8 cellular contexts compared by ENCODE assay signal in the genomic region with DNA sequence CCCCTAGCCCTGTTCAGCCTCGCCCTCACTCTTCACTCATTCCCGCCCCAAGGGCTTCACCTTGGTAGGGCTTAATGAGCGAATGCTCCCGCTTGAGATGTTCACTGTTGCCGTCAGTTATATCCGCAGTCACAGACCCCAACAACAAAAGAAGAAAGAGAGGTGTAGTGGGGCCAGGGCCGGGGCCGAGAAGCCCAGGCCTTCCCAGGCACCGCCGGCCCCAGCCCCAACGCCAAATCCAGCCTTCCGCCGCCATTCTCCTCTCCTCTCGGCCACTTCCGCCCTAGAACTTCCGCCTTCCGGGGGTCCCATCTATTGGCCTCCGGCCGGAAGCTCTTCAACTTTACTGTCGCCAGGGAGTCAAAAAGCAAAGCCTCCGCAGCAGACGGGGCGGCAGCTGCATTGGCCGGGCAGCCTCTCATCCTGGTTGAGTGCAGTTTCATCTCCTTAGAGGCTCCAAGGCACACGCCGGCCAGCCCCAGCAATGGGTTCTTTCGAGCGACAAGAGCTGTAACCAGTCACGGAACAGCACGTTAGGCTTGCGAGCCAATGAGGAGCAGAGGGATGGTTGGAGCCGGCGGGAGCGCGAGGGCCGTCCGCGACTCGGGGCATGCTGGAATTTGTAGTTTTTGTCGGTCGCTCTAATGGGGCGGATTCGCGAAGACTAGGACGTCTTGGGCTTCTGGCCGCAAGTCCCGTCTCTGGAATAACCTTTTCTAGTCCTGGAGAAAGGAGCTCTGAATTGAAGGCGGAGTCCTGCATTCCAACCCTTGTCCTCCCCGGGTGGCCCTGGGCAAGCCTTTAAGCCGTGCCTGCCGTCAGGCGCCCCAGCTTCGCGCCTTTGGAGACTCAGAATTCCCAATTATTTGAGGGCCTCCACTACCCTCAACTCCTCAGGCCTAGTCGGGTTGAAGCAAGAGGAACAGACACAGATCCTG. TPM values are rescaled to one million over a fixed set of nuclear protein-coding genes. Genes with fewer than 3 reads are reported as not detected.
DNase-seq lines count a peak whose midpoint lies in the region; ATAC-seq, FAIRE-seq and TF ChIP-seq lines count a peak whose summit lies in the region.

A gene with protein sequence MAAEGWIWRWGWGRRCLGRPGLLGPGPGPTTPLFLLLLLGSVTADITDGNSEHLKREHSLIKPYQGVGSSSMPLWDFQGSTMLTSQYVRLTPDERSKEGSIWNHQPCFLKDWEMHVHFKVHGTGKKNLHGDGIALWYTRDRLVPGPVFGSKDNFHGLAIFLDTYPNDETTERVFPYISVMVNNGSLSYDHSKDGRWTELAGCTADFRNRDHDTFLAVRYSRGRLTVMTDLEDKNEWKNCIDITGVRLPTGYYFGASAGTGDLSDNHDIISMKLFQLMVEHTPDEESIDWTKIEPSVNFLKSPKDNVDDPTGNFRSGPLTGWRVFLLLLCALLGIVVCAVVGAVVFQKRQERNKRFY (minus strand): TSS at position 277 of the 938 bp plus-strand sequence. CDS start 21 bp downstream, at position 256.

- FAIRE-seq in kidney (lab: Jason Lieb, UNC) = no peak

- intact Hi-C loops in kidney (cut with DNase I) = no loop called here

- ATAC-seq in GM19025 (IDR thresholded peaks at IDR 0.05; ENCODE audit: low read depth, unreplicated experiment) (peak; percentile 91), HG03354 (IDR thresholded peaks at IDR 0.05; ENCODE audit: poor library complexity, severe bottlenecking, unreplicated experiment) (peak; percentile 95)
- ATAC-seq in activated CD4-positive, CD25-positive, alpha-beta regulatory T cell treated with anti-CD3 and anti-CD28 coated beads, Interleukin-2, amount 50 U/mL, for 24 hours = peak; percentile 98

- H3K9me3 ChIP-seq in kidney (ENCODE audit: control insufficient read depth in 1 of 2, low read length in 2 of 2) = no peaks in the 10 kb centered on the region

- peak; percentile 89 for DNase-seq in AG09309 (ENCODE audit: low read depth)
- peak; percentile 83 for DNase-seq in NCI-H446 treated with DMSO at 0.1 percent for 48 hours (lab: John Stamatoyannopoulos, UW)
- DNase-seq in cerebellar cortex (ENCODE audit: low spot score) = peak; percentile 97
- peak; percentile 96 for DNase-seq in kidney
- DNase-seq in stimulated activated CD4-positive, alpha-beta T cell treated with anti-CD3 and anti-CD28 coated beads, Interleukin-15, amount 100 ng/mL, for 24 hours = peak; percentile 94

- TF ChIP-seq CTCF in AG09309 (IDR thresholded peaks at IDR 0.05; ENCODE audit: control insufficient read depth, insufficient read depth, low read depth, low read length, missing control alignments) (no peak), kidney (IDR thresholded peaks at IDR 0.05; ENCODE audit: borderline replicate concordance, extremely low read depth, insufficient read depth) (no peak)

- peak within 1 kb of the TSS; percentile 90 to 96 for H3K27ac ChIP-seq in kidney (ENCODE audit: low read depth in 2 of 2, low read length in 2 of 2)

- peaks cover 5 to 7% of the 10 kb centered on the region in 2 donors for H3K36me3 ChIP-seq in kidney (ENCODE audit: control insufficient read depth in 1 of 2, insufficient read depth in 2 of 2, low read length in 2 of 2)

- peaks cover 13 to 19% of the 10 kb centered on the region in 2 donors for H3K4me1 ChIP-seq in kidney (ENCODE audit: control insufficient read depth in 1 of 2, insufficient read depth in 1 of 2, low read depth in 1 of 2, low read length in 2 of 2)

- peak within 1 kb of the TSS; percentile 84 for H3K4me3 ChIP-seq in AG09309 (ENCODE audit: control insufficient read depth, low read depth, low read length)
- peak within 1 kb of the TSS; percentile 99 to 100 for H3K4me3 ChIP-seq in kidney (ENCODE audit: low read length in 2 of 2)

- peak within 1 kb of the TSS; percentile 94 to 100 for H3K9ac ChIP-seq in kidney (ENCODE audit: low read length in 2 of 2)

RNA-seq across cellular contexts. Expression of the gene that starts here (rescaled TPM):
- total RNA-seq in kidney = 137 TPM
- 190 TPM for polyA plus RNA-seq in kidney (ENCODE audit: insufficient read depth, low read depth, low replicate concordance)

Comparison
In these comparisons a context has a peak if more than half of its experiments do, and no peak if none do; other contexts are left out.
1. Peak in every context shown above with its lines: DNase-seq, ATAC-seq, H3K4me3 ChIP-seq and H3K27ac ChIP-seq.